In genomic region chr22:39943366-39943765, GRCh38 we compare ENCODE assay signal across 10 cellular contexts. TPM values are rescaled to one million over a fixed set of nuclear protein-coding genes. Genes with fewer than 3 reads are reported as not detected.
A peak's percentile ranks its signal among the peaks of the same experiment; 100 is the strongest.
DNase-seq lines count a peak whose midpoint lies in the region; ATAC-seq and TF ChIP-seq lines count a peak whose summit lies in the region.
"Had no signal": no experiment of that assay in that cellular context is flagged by ENCODE, and none has a peak within 500 bp of the region (broad histone marks: within the 10 kb centered on the region; RNA-seq: fewer than 3 reads in every experiment).

No MANE protein-coding gene starts in this region.

- CTCF ChIA-PET in CD8-positive, alpha-beta memory T cell (lab: Charles Lee) = interaction anchor here (0.9 to 2.8 kb wide), 19 partner anchors 10 to 449 kb away, joined by 3 to 26 read pairs (median 4); no protein-coding TSS in a partner anchor
- CTCF ChIA-PET in WTC11 (lab: Charles Lee) = interaction anchor here (0.6 to 5.1 kb wide), 28 partner anchors 9 to 408 kb away, joined by 3 to 68 read pairs (median 4); partner anchors contain the start of gene ADSL

- DNase-seq in CD8-positive, alpha-beta memory T cell = peak in 2 of 5 donors; percentile 52 to 66
- peak; percentile 70 for DNase-seq in WTC11 (ENCODE audit: low spot score)
- peak; percentile 72 for DNase-seq in iPS-NIHi11 (ENCODE audit: low spot score)
- DNase-seq: left ventricle myocardium inferior had no signal

- ATAC-seq in WTC11 (peak; percentile 84), GM19328 (IDR thresholded peaks at IDR 0.05; ENCODE audit: unreplicated experiment) (no peak), GM19467 (IDR thresholded peaks at IDR 0.05; ENCODE audit: unreplicated experiment) (no peak), HG03354 (IDR thresholded peaks at IDR 0.05; ENCODE audit: poor library complexity, severe bottlenecking, unreplicated experiment) (no peak)

- no peaks in the 10 kb centered on the region for H3K27me3 ChIP-seq in CD8-positive, alpha-beta memory T cell (ENCODE audit: insufficient read depth, low read length, poor library complexity, severe bottlenecking)

- peaks cover 0 to 54% (median 7%) of the 10 kb centered on the region in 3 donors for H3K36me3 Mint-ChIP-seq in CD8-positive, alpha-beta memory T cell
- H3K36me3 Mint-ChIP-seq in WTC11 = no peaks in the 10 kb centered on the region

- peak overlapping the region; percentile 1 for H3K27ac ChIP-seq in CD8-positive, alpha-beta memory T cell (ENCODE audit: low read depth, low read length)
- H3K27ac ChIP-seq: KMS-11, left ventricle myocardium inferior had no signal

- POLR2A ChIA-PET in CD8-positive, alpha-beta memory T cell (lab: Charles Lee) = interaction anchor here (0.6 to 1.4 kb wide), 5 partner anchors 19 to 427 kb away, joined by 3 to 6 read pairs (median 4); no protein-coding TSS in a partner anchor
- POLR2A ChIA-PET in WTC11 (lab: Charles Lee) = interaction anchor here (0.7 kb wide), 1 partner anchor 101 kb away, joined by 3 read pairs; no protein-coding TSS in a partner anchor

- peak overlapping the region in 7 of 8 donors; percentile 83 to 96 (median 94) for H3K27ac Mint-ChIP-seq in CD8-positive, alpha-beta memory T cell
- H3K27ac Mint-ChIP-seq in WTC11 = no peak overlapping the region

- peak; percentile 27 for TF ChIP-seq CTCF in GM12873 (IDR thresholded peaks at IDR 0.05; ENCODE audit: insufficient read depth, low read depth, low read length, missing control alignments)
- 0 out of 2 replicates have a peak, but pooled peaks have one; percentile 13 for TF ChIP-seq CTCF in WTC11 (IDR thresholded peaks at IDR 0.05)

- H3K9me3 Mint-ChIP-seq in CD8-positive, alpha-beta memory T cell = no peaks in the 10 kb centered on the region
- H3K9me3 Mint-ChIP-seq in WTC11 = no peaks in the 10 kb centered on the region

- H3K27me3 Mint-ChIP-seq in CD8-positive, alpha-beta memory T cell = no peaks in the 10 kb centered on the region
- H3K27me3 Mint-ChIP-seq in WTC11 (ENCODE audit: low read depth) = no peaks in the 10 kb centered on the region

- peak overlapping the region; percentile 7 to 80 (median 68) for H3K4me3 Mint-ChIP-seq in CD8-positive, alpha-beta memory T cell
- no peak overlapping the region for H3K4me3 Mint-ChIP-seq in WTC11

- H3K9me3 ChIP-seq in CD8-positive, alpha-beta memory T cell (ENCODE audit: low read length) = no peaks in the 10 kb centered on the region
- H3K9me3 ChIP-seq: left ventricle myocardium inferior had no signal

- no peak overlapping the region for H3K4me3 ChIP-seq in CD8-positive, alpha-beta memory T cell (ENCODE audit: low read length)
- H3K4me3 ChIP-seq: left ventricle myocardium inferior had no signal

- peaks cover 96% of the 10 kb centered on the region for H3K4me1 ChIP-seq in CD8-positive, alpha-beta memory T cell (ENCODE audit: insufficient read depth, low read length)

- H3K36me3 ChIP-seq in CD8-positive, alpha-beta memory T cell (ENCODE audit: insufficient read depth, low read length) = peaks cover 11% of the 10 kb centered on the region
- H3K36me3 ChIP-seq: left ventricle myocardium inferior had no signal

- H3K4me1 Mint-ChIP-seq in CD8-positive, alpha-beta memory T cell = peaks cover 91 to 98% (median 96%) of the 10 kb centered on the region in 3 donors
- peaks cover 79% of the 10 kb centered on the region for H3K4me1 Mint-ChIP-seq in WTC11

TF ChIP-seq in WTC11, 78 proteins besides CTCF, POLR2A, EP300 and RAD21 (continues in another document):
- no peak for TF ChIP-seq ZNF138 (CRISPR knock-in tag; conservative IDR thresholded peaks at IDR 0.05)
- no peak for TF ChIP-seq TCF7 (CRISPR knock-in tag; IDR thresholded peaks at IDR 0.05; ENCODE audit: low read depth)
- TF ChIP-seq, protein P1, sequence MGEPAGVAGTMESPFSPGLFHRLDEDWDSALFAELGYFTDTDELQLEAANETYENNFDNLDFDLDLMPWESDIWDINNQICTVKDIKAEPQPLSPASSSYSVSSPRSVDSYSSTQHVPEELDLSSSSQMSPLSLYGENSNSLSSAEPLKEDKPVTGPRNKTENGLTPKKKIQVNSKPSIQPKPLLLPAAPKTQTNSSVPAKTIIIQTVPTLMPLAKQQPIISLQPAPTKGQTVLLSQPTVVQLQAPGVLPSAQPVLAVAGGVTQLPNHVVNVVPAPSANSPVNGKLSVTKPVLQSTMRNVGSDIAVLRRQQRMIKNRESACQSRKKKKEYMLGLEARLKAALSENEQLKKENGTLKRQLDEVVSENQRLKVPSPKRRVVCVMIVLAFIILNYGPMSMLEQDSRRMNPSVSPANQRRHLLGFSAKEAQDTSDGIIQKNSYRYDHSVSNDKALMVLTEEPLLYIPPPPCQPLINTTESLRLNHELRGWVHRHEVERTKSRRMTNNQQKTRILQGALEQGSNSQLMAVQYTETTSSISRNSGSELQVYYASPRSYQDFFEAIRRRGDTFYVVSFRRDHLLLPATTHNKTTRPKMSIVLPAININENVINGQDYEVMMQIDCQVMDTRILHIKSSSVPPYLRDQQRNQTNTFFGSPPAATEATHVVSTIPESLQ (CRISPR knock-in tag; IDR thresholded peaks at IDR 0.05) = no peak
- TF ChIP-seq ZNF232 (CRISPR knock-in tag; IDR thresholded peaks at IDR 0.05) = no peak
- TF ChIP-seq, protein P2, sequence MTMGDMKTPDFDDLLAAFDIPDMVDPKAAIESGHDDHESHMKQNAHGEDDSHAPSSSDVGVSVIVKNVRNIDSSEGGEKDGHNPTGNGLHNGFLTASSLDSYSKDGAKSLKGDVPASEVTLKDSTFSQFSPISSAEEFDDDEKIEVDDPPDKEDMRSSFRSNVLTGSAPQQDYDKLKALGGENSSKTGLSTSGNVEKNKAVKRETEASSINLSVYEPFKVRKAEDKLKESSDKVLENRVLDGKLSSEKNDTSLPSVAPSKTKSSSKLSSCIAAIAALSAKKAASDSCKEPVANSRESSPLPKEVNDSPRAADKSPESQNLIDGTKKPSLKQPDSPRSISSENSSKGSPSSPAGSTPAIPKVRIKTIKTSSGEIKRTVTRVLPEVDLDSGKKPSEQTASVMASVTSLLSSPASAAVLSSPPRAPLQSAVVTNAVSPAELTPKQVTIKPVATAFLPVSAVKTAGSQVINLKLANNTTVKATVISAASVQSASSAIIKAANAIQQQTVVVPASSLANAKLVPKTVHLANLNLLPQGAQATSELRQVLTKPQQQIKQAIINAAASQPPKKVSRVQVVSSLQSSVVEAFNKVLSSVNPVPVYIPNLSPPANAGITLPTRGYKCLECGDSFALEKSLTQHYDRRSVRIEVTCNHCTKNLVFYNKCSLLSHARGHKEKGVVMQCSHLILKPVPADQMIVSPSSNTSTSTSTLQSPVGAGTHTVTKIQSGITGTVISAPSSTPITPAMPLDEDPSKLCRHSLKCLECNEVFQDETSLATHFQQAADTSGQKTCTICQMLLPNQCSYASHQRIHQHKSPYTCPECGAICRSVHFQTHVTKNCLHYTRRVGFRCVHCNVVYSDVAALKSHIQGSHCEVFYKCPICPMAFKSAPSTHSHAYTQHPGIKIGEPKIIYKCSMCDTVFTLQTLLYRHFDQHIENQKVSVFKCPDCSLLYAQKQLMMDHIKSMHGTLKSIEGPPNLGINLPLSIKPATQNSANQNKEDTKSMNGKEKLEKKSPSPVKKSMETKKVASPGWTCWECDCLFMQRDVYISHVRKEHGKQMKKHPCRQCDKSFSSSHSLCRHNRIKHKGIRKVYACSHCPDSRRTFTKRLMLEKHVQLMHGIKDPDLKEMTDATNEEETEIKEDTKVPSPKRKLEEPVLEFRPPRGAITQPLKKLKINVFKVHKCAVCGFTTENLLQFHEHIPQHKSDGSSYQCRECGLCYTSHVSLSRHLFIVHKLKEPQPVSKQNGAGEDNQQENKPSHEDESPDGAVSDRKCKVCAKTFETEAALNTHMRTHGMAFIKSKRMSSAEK (CRISPR knock-in tag; IDR thresholded peaks at IDR 0.05; ENCODE audit: borderline replicate concordance) = no peak
- no peak for TF ChIP-seq AR (CRISPR knock-in tag; IDR thresholded peaks at IDR 0.05)
- TF ChIP-seq CREM (CRISPR knock-in tag; IDR thresholded peaks at IDR 0.05) = no peak

RNA-seq across cellular contexts. Expression of gene TMA7B, which starts 16.8 kb away (rescaled TPM):
- total RNA-seq in CD8-positive, alpha-beta memory T cell = 1 to 10 TPM; 1.4 to 2.0 TPM
- polyA plus RNA-seq in CD8-positive, alpha-beta memory T cell = 3.0 TPM
- not detected in 3 replicates for total RNA-seq in WTC11 (2021)
- total RNA-seq: left ventricle myocardium inferior, pulmonary artery endothelial cell had no signal

RNA-seq across cellular contexts. Expression of gene GRAP2, which starts 42.5 kb away (rescaled TPM):
- total RNA-seq in CD8-positive, alpha-beta memory T cell = 10 to 100 TPM; 41.8 to 53.2 TPM
- 103 TPM for polyA plus RNA-seq in CD8-positive, alpha-beta memory T cell
- 0.33 to 0.92 TPM (median 0.64 TPM) in 3 replicates for total RNA-seq in WTC11 (2021)
- total RNA-seq: pulmonary artery endothelial cell had no signal

RNA-seq across cellular contexts. Expression of gene ENTHD1, which starts 49.8 kb away (rescaled TPM):
- total RNA-seq in CD8-positive, alpha-beta memory T cell = under 1 TPM; 0.16 to 0.35 TPM
- polyA plus RNA-seq in CD8-positive, alpha-beta memory T cell = 0.16 TPM
- not detected in 3 replicates for total RNA-seq in WTC11 (2021)
- total RNA-seq: left ventricle myocardium inferior, pulmonary artery endothelial cell had no signal

RNA-seq across cellular contexts. Expression of gene FAM83F, which starts 51.4 kb away (rescaled TPM):
- under 1 TPM; 0.33 to 0.51 TPM for total RNA-seq in CD8-positive, alpha-beta memory T cell
- polyA plus RNA-seq in CD8-positive, alpha-beta memory T cell = 0.01 TPM
- 33.8 to 43.1 TPM (median 35.4 TPM) in 3 replicates for total RNA-seq in WTC11 (2021)
- total RNA-seq: pulmonary artery endothelial cell had no signal

Comparison
In these comparisons a context has a peak if more than half of its experiments do, and no peak if none do; other contexts are left out.
1. RNA of gene GRAP2, which starts 42.5 kb away (total RNA-seq): 41.8 to 53.2 TPM in CD8-positive, alpha-beta memory T cell; 0.33 to 0.92 TPM in WTC11; every median in the first group is over 10 times any median in the second.